ENCODE assay signal across 5 cellular contexts in genomic region chr2:23349508-23349907, GRCh38. TPM values are rescaled to one million over a fixed set of nuclear protein-coding genes. Genes with fewer than 3 reads are reported as not detected.
"Had no signal": no experiment of that assay in that cellular context is flagged by ENCODE, and none has a peak within 500 bp of the region (broad histone marks: within the 10 kb centered on the region; RNA-seq: fewer than 3 reads in every experiment).

No MANE protein-coding gene starts in this region.

- DNase-seq: IMR-90, KBM-7 had no signal

- H3K4me3 ChIP-seq: K562 had no signal

- H3K27ac ChIP-seq: HL-60 had no signal

- ATAC-seq: HepG2, K562 had no signal

RNA-seq across cellular contexts. Expression of gene KLHL29, which starts 35.5 kb away (rescaled TPM):
- total RNA-seq: HepG2 had no signal
